In the genomic region with DNA sequence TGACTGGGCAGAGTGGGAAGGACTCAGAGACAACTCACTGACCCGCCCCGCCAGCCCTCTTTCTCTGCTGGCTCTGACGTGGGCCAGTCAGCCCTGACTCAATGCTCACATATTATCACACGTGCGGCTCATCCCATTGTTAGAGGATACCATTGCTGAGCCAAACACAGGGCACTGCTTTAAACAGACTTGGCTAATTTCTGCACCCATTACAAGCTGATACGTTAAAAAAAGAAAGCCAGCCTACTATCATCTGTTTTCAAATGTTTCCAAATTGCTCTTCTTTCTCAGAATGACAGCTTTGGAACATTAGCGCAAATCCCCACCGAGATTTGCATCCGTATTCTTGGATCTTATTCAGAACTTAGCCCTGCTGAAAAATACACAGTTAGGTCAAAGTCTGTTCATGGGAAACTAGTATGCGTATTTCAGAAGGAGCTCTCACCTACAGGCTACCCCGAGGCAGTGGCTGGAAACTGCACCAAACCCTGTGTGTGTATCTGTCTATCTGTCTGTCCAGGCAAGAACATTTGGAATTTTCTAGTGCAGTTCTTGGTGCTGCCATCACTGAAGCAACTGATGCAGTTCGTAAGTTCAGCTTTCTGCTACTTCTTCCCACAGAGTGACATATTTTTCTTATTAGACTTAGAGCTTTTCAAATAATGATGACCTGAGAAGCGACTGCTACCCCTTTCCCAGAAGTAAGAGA, we compare ENCODE assay signal across 10 cellular contexts. TPM values are rescaled to one million over a fixed set of nuclear protein-coding genes. Genes with fewer than 3 reads are reported as not detected.
DNase-seq lines count a peak whose midpoint lies in the region; ATAC-seq and TF ChIP-seq lines count a peak whose summit lies in the region.
"Had no signal": no experiment of that assay in that cellular context is flagged by ENCODE, and none has a peak within 500 bp of the region (broad histone marks: within the 10 kb centered on the region; RNA-seq: fewer than 3 reads in every experiment).

No MANE protein-coding gene starts in this region.

- H3K27ac ChIP-seq in brain microvascular endothelial cell (peak overlapping the region; percentile 91), psoas muscle (peak overlapping the region; percentile 51), OCI-LY7 (ENCODE audit: low read depth, low read length, poor library complexity, severe bottlenecking) (no peak overlapping the region)

- H3K4me3 ChIP-seq in brain microvascular endothelial cell (ENCODE audit: low read depth, low read length), result no peak overlapping the region
- H3K4me3 ChIP-seq in psoas muscle, result no peak overlapping the region
- no peak overlapping the region for H3K4me3 ChIP-seq in OCI-LY7 (ENCODE audit: low read depth, low read length, poor library complexity, severe bottlenecking)

- H4K20me1 ChIP-seq in OCI-LY7 (ENCODE audit: insufficient read depth, low read length), result no peaks in the 10 kb centered on the region

- POLR2A ChIA-PET in OCI-LY7 (lab: Charles Lee), result interaction anchor here (0.6 to 1.4 kb wide), 2 partner anchors 9 to 35 kb away, joined by 3 read pairs; no protein-coding TSS in a partner anchor

- no peaks in the 10 kb centered on the region for H3K79me2 ChIP-seq in OCI-LY7 (ENCODE audit: insufficient read depth, low read depth, low read length)

- CTCF ChIA-PET in OCI-LY7 (lab: Charles Lee; ENCODE audit: unreplicated experiment), result no interaction called here

- ATAC-seq in left cardiac atrium, result peak in 1 of 2 donors; percentile 39
- ATAC-seq in psoas muscle, result peak in 1 of 4 donors; percentile 24
- ATAC-seq in HG03139 (IDR thresholded peaks at IDR 0.05; ENCODE audit: unreplicated experiment), result no peak

- H3K9me2 ChIP-seq in OCI-LY7 (ENCODE audit: insufficient read depth, low read length), result no peaks in the 10 kb centered on the region

- no peaks in the 10 kb centered on the region for H3K9me3 ChIP-seq in psoas muscle
- H3K9me3 ChIP-seq in OCI-LY7 (ENCODE audit: low read length), result no peaks in the 10 kb centered on the region

- H3K27me3 ChIP-seq in brain microvascular endothelial cell (replicated peaks) (no peaks in the 10 kb centered on the region), psoas muscle (ENCODE audit: insufficient read depth in 3 of 3, low read length in 2 of 3) (no peaks in the 10 kb centered on the region)

- H3K36me3 ChIP-seq in brain microvascular endothelial cell (replicated peaks) (no peaks in the 10 kb centered on the region), psoas muscle (ENCODE audit: insufficient read depth in 1 of 2, low read depth in 1 of 2) (no peaks in the 10 kb centered on the region), OCI-LY7 (ENCODE audit: insufficient read depth, low read length) (no peaks in the 10 kb centered on the region)

- in situ Hi-C loops in G401 (cut with HindIII; ENCODE audit: low sequenced_read_pairs), result no loop called here
- in situ Hi-C loops in brain microvascular endothelial cell (cut with HindIII; ENCODE audit: low pct_ligation_motif_present, low sequenced_read_pairs), result no loop called here

- no peak overlapping the region for H3K4me2 ChIP-seq in OCI-LY7 (ENCODE audit: low read length)

- intact Hi-C loops in left cardiac atrium (cut with DNase I) (loop anchor here (10.0 kb wide), 1 partner anchor 61 kb away; no protein-coding TSS in a partner anchor), psoas muscle (cut with DNase I) (no loop called here), OCI-LY7 (cut with micrococcal nuclease; ENCODE audit: unreplicated experiment) (no loop called here)

- no peak overlapping the region for H2AFZ ChIP-seq in OCI-LY7 (ENCODE audit: low read length)

- DNase-seq in G401 (ENCODE audit: low spot score), result peak; percentile 71
- peak; percentile 95 for DNase-seq in brain microvascular endothelial cell
- DNase-seq in left cardiac atrium, result peak; percentile 46
- DNase-seq in psoas muscle, result peak; percentile 62 to 73
- no peak for DNase-seq in NCI-H2171 treated with DMSO at 0.1 percent for 48 hours (lab: John Stamatoyannopoulos, UW)
- no peak for DNase-seq in OCI-LY7 (ENCODE audit: low spot score)
- no peak for DNase-seq in NCI-H2227 treated with DMSO at 0.1 percent for 48 hours (lab: John Stamatoyannopoulos, UW)
- DNase-seq: naive B cell, SIG-M5 had no signal

- TF ChIP-seq CTCF in brain microvascular endothelial cell (IDR thresholded peaks at IDR 0.05; ENCODE audit: low read depth, low read length, missing control alignments), result no peak
- no peak for TF ChIP-seq CTCF in psoas muscle (IDR thresholded peaks at IDR 0.05)
- no peak for TF ChIP-seq CTCF in OCI-LY7 (conservative IDR thresholded peaks at IDR 0.05; ENCODE audit: low read length)

- no TSS peak for BruUV-seq in OCI-LY7 (replicated peaks; lab: Mats Ljungman, UMichigan)

- peaks cover 39% of the 10 kb centered on the region for H3K4me1 ChIP-seq in psoas muscle
- H3K4me1 ChIP-seq in OCI-LY7 (ENCODE audit: insufficient read depth, low read length, poor library complexity, severe bottlenecking), result no peaks in the 10 kb centered on the region

- WGBS in psoas muscle, 3 donors, result 47 to 60% (median 55%) methylated on average over 13 of the region's 13 CpGs

RNA-seq across cellular contexts. Expression of a gene that starts 32.8 kb away (rescaled TPM):
- total RNA-seq in G401 (2014; rRNA removed; shearing (Covaris generic)), result 4.1 and 8.0 TPM in 2 replicates
- total RNA-seq in left cardiac atrium (1 to 10 TPM in 1 of 2 donors, under 1 TPM in 1; 0.71 to 1.6 TPM), psoas muscle (1 to 10 TPM in 1 of 4 donors, under 1 TPM in 3; 0.17 to 1.3 (median 0.72) TPM), OCI-LY7 (2022) (0.30 and 0.33 TPM in 2 replicates)
- polyA plus RNA-seq in psoas muscle, result under 1 TPM; 0.25 to 0.48 (median 0.38) TPM
- total RNA-seq in OCI-LY7 (2014; rRNA removed; shearing (Covaris generic)), result 0.41 TPM in 1 of 2 replicates, not detected in the other

Comparison
In these comparisons a context has a peak if more than half of its experiments do, and no peak if none do; other contexts are left out.
1. DNase-seq: peak in G401 (single experiment), brain microvascular endothelial cell (single experiment), left cardiac atrium (single experiment) and psoas muscle (2 of 2); none in NCI-H2171 treated with DMSO at 0.1 percent for 48 hours (single experiment), OCI-LY7 (single experiment) and NCI-H2227 treated with DMSO at 0.1 percent for 48 hours (single experiment).
2. intact Hi-C loops: an anchor here in left cardiac atrium (10.0 kb wide); none called in psoas muscle and OCI-LY7.